ENCODE assay signal across 14 cellular contexts in genomic region chr4:162523171-162523570, GRCh38.
DNase-seq lines count a peak whose midpoint lies in the region; ATAC-seq and TF ChIP-seq lines count a peak whose summit lies in the region.
"Had no signal": no experiment of that assay in that cellular context is flagged by ENCODE, and none has a peak within 500 bp of the region (broad histone marks: within the 10 kb centered on the region; RNA-seq: fewer than 3 reads in every experiment).

No MANE protein-coding gene starts in this region.

- DNase-seq in Caki2 (ENCODE audit: low read depth): peak; percentile 81
- peak; percentile 87 for DNase-seq in astrocyte of the cerebellum (ENCODE audit: low read depth)
- peak; percentile 34 for DNase-seq in iris pigment epithelial cell (ENCODE audit: low read depth)
- DNase-seq in retina: peak; percentile 29
- no peak for DNase-seq in HPDE6-E6E7 (ENCODE audit: extremely low spot score)
- no peak for DNase-seq in activated effector memory CD4-positive, alpha-beta T cell treated with Interleukin-2 at 50 U/mL for 16 hours
- DNase-seq: CD4-positive, alpha-beta memory T cell; COR-L47; DND-41; GDM1; HCEC 1CT; HFFc6; IMR-90 had no signal

- in situ Hi-C loops in Caki2 (cut with HindIII; ENCODE audit: low pct_unique_long_range_greater_than_20kb, low sequenced_read_pairs): no loop called here
- in situ Hi-C loops in astrocyte of the cerebellum (cut with HindIII; ENCODE audit: low sequenced_read_pairs): no loop called here

- H3K4me3 ChIP-seq in astrocyte of the cerebellum (ENCODE audit: low read depth, low read length): no peak overlapping the region

- TF ChIP-seq POLR2A in GM18505 (IDR thresholded peaks at IDR 0.05; ENCODE audit: borderline replicate concordance, extremely low read depth, insufficient read depth, insufficient read length): no peak

- no peak for TF ChIP-seq CTCF in astrocyte of the cerebellum (IDR thresholded peaks at IDR 0.05; ENCODE audit: low read depth, low read length, missing control alignments)

- no peak for ATAC-seq in GM18505 (IDR thresholded peaks at IDR 0.05; ENCODE audit: unreplicated experiment)

Comparison
In these comparisons a context has a peak if more than half of its experiments do, and no peak if none do; other contexts are left out.
1. DNase-seq: peak in Caki2 (single experiment), astrocyte of the cerebellum (single experiment), iris pigment epithelial cell (single experiment) and retina (single experiment); none in HPDE6-E6E7 (single experiment) and activated effector memory CD4-positive, alpha-beta T cell treated with Interleukin-2 at 50 U/mL for 16 hours (single experiment).